Comparison of ENCODE assay signal across 1 cellular context in genomic region chr20:1325173-1326030, GRCh38.
TF ChIP-seq lines count a peak whose summit lies in the region.

No MANE protein-coding gene starts in this region.

TF ChIP-seq in GM12878, 131 proteins besides CTCF, POLR2A, EP300 and RAD21 (continued from another document and continues in another):
- no peak for TF ChIP-seq ZBTB33 (IDR thresholded peaks at IDR 0.05)
- 0 out of 2 replicates have a peak, but pooled peaks have one; percentile 36 for TF ChIP-seq ASH2L (IDR thresholded peaks at IDR 0.05; ENCODE audit: borderline replicate concordance, low read depth)
- peak in 1 of 2 experiments; percentile 66; a peak in 2 of 4 replicates for TF ChIP-seq BHLHE40 (IDR thresholded peaks at IDR 0.05; ENCODE audit: borderline replicate concordance in 1 of 2, low read depth in 2 of 2, low read length in 1 of 2)
- TF ChIP-seq MLLT1 (IDR thresholded peaks at IDR 0.05): peak; percentile 49
- no peak for TF ChIP-seq USF1 (IDR thresholded peaks at IDR 0.05; ENCODE audit: borderline replicate concordance, extremely low read length, insufficient read depth, low read depth, low read length)
- TF ChIP-seq PRDM15 (CRISPR knock-in tag; IDR thresholded peaks at IDR 0.05): no peak
- TF ChIP-seq MTA3 (IDR thresholded peaks at IDR 0.05; ENCODE audit: borderline replicate concordance, low read length): no peak
- TF ChIP-seq ATF7 (IDR thresholded peaks at IDR 0.05; ENCODE audit: low read depth): peak; percentile 98
- no peak for TF ChIP-seq RCOR1 (conservative IDR thresholded peaks at IDR 0.05; ENCODE audit: low read depth, low read length)
- no peak for TF ChIP-seq SUZ12 (IDR thresholded peaks at IDR 0.05; ENCODE audit: unreplicated experiment)
- peak; percentile 79; the same call in 1 of the 2 replicates for TF ChIP-seq FOXM1 (IDR thresholded peaks at IDR 0.05; ENCODE audit: low read depth, low read length)
- TF ChIP-seq HSF1 (IDR thresholded peaks at IDR 0.05; ENCODE audit: low read depth, low read length): no peak
- TF ChIP-seq SMAD5 (IDR thresholded peaks at IDR 0.05; ENCODE audit: low read depth): peak; percentile 82; the same call in 1 of the 2 replicates
- peak; percentile 84 for TF ChIP-seq CBFB (IDR thresholded peaks at IDR 0.05; ENCODE audit: low read depth)
- TF ChIP-seq GABPA (IDR thresholded peaks at IDR 0.05; ENCODE audit: low read depth): no peak
- peak; percentile 16 for TF ChIP-seq PBX3 (IDR thresholded peaks at IDR 0.05; ENCODE audit: insufficient replicate concordance, low read depth, low read length)
- peak; percentile 84 for TF ChIP-seq PKNOX1 (IDR thresholded peaks at IDR 0.05)
- peak; percentile 89 for TF ChIP-seq ELK1 (IDR thresholded peaks at IDR 0.05; ENCODE audit: low read depth, low read length)
- no peak for TF ChIP-seq E2F8 (IDR thresholded peaks at IDR 0.05; ENCODE audit: low read depth, partially characterized antibody)
- TF ChIP-seq TAF1 (IDR thresholded peaks at IDR 0.05; ENCODE audit: borderline replicate concordance, low read depth, low read length): peak; percentile 89
- peak; percentile 61 for TF ChIP-seq HCFC1 (IDR thresholded peaks at IDR 0.05; ENCODE audit: low read length)
- TF ChIP-seq ZNF217 (IDR thresholded peaks at IDR 0.05): no peak
- peak; percentile 84 for TF ChIP-seq NR2F1 (conservative IDR thresholded peaks at IDR 0.05)
- no peak for TF ChIP-seq ZNF274 (IDR thresholded peaks at IDR 0.05; ENCODE audit: insufficient read depth, insufficient read length)
- TF ChIP-seq SMAD1 (IDR thresholded peaks at IDR 0.05; ENCODE audit: low read depth, partially characterized antibody): peak; percentile 26
- TF ChIP-seq NFXL1 (IDR thresholded peaks at IDR 0.05; ENCODE audit: borderline replicate concordance): no peak
- 0 out of 2 replicates have a peak, but pooled peaks have one; percentile 3 for TF ChIP-seq EED (IDR thresholded peaks at IDR 0.05; ENCODE audit: low read depth)
- no peak for TF ChIP-seq ZNF24 (IDR thresholded peaks at IDR 0.05)
- TF ChIP-seq JUND (IDR thresholded peaks at IDR 0.05; ENCODE audit: low read depth, low read length): 0 out of 2 replicates have a peak, but pooled peaks have one; percentile 60
- no peak; the same call in 1 of the 2 replicates for TF ChIP-seq CHD2 (IDR thresholded peaks at IDR 0.05; ENCODE audit: borderline replicate concordance, low read depth, low read length)
- TF ChIP-seq DPF2 (IDR thresholded peaks at IDR 0.05): peak; percentile 58; the same call in 1 of the 2 replicates
- TF ChIP-seq NR2C2 (IDR thresholded peaks at IDR 0.05; ENCODE audit: borderline replicate concordance, control insufficient read depth, insufficient read length, low read depth): no peak
- peak; percentile 88; the same call in 1 of the 2 replicates for TF ChIP-seq CHD1 (IDR thresholded peaks at IDR 0.05; ENCODE audit: low read depth, low read length)
- no peak for TF ChIP-seq NFYA (IDR thresholded peaks at IDR 0.05; ENCODE audit: borderline replicate concordance, low read depth, low read length)
- peak; percentile 52 to 59 for TF ChIP-seq IKZF2 (IDR thresholded peaks at IDR 0.05)
- peak; percentile 47; the same call in 1 of the 2 replicates for TF ChIP-seq MTA2 (IDR thresholded peaks at IDR 0.05; ENCODE audit: low read depth)
- TF ChIP-seq ZSCAN29 (IDR thresholded peaks at IDR 0.05): no peak
- TF ChIP-seq SKIL (IDR thresholded peaks at IDR 0.05; ENCODE audit: low read depth, poor library complexity, severe bottlenecking): no peak
